ENCODE assay signal across 1 cellular context in genomic region chr6:139855741-139856206, GRCh38.
TF ChIP-seq lines count a peak whose summit lies in the region.

No MANE protein-coding gene starts in this region.

TF ChIP-seq in SK-N-SH, 30 proteins besides CTCF, POLR2A, EP300 and RAD21 (continued from another document):
- TF ChIP-seq, protein P1, sequence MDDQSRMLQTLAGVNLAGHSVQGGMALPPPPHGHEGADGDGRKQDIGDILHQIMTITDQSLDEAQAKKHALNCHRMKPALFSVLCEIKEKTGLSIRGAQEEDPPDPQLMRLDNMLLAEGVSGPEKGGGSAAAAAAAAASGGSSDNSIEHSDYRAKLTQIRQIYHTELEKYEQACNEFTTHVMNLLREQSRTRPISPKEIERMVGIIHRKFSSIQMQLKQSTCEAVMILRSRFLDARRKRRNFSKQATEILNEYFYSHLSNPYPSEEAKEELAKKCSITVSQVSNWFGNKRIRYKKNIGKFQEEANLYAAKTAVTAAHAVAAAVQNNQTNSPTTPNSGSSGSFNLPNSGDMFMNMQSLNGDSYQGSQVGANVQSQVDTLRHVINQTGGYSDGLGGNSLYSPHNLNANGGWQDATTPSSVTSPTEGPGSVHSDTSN (IDR thresholded peaks at IDR 0.05) = no peak
- no peak for TF ChIP-seq GABPA (IDR thresholded peaks at IDR 0.05; ENCODE audit: low read depth)
- TF ChIP-seq TAF1 (IDR thresholded peaks at IDR 0.05; ENCODE audit: borderline replicate concordance, low read depth, low read length) = no peak
- no peak for TF ChIP-seq FOXJ3 (CRISPR knock-in tag; IDR thresholded peaks at IDR 0.05)
- TF ChIP-seq, protein P2, sequence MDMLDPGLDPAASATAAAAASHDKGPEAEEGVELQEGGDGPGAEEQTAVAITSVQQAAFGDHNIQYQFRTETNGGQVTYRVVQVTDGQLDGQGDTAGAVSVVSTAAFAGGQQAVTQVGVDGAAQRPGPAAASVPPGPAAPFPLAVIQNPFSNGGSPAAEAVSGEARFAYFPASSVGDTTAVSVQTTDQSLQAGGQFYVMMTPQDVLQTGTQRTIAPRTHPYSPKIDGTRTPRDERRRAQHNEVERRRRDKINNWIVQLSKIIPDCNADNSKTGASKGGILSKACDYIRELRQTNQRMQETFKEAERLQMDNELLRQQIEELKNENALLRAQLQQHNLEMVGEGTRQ (IDR thresholded peaks at IDR 0.05; ENCODE audit: borderline replicate concordance, low read depth, low read length) = no peak
- no peak for TF ChIP-seq IRF3 (IDR thresholded peaks at IDR 0.05; ENCODE audit: low read depth, low read length)
- TF ChIP-seq YY1 (IDR thresholded peaks at IDR 0.05; ENCODE audit: low read depth) = no peak
